17 cellular contexts compared by ENCODE assay signal in the genomic region with DNA sequence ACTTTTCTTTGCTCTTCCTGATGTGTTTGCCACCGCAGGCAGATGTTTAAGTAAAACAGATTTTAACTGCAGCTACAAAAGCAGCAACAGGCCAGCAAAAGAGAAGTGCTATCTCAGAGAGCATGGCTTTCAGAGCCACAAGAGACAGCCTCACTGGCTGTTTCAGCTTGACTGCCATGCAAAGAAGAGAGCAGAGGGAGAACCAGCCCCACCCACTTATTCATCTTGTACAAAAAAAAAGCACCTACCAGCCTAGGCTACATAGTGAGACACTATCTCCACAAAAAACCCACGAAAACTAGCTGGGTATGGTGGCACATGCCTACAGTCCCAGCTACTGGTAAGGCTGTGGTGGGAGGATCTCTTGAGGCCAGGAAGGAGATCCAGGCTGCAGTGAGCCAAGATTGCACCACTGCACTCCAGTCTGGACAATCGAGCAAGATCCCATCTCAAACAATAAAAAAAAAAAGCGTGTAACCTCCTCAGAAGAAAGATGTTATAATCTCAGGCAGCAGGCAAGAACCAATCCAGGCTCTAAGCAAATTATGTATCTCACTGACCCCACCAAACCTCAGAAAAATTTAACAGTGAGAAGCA. TPM values are rescaled to one million over a fixed set of nuclear protein-coding genes. Genes with fewer than 3 reads are reported as not detected.
DNase-seq lines count a peak whose midpoint lies in the region; ATAC-seq and TF ChIP-seq lines count a peak whose summit lies in the region.
"Had no signal": no experiment of that assay in that cellular context is flagged by ENCODE, and none has a peak within 500 bp of the region (broad histone marks: within the 10 kb centered on the region; RNA-seq: fewer than 3 reads in every experiment).

No MANE protein-coding gene starts in this region.

- no peak overlapping the region for H3K4me3 Mint-ChIP-seq in T-helper 2 cell treated with Interferon-gamma antibody and Interleukin-4, amounts not matched to agents 5 μg/mL and 100 μg/mL, for 36 hours
- no peak overlapping the region for H3K4me3 Mint-ChIP-seq in endodermal cell
- no peak overlapping the region for H3K4me3 Mint-ChIP-seq in stimulated activated naive CD8-positive, alpha-beta T cell treated with anti-CD3 and anti-CD28 coated beads, Interleukin-15, Interleukin-2, amounts not matched to agents 100 ng/mL and 50 ng/mL, for 24 hours
- H3K4me3 Mint-ChIP-seq: activated CD8-positive, alpha-beta memory T cell treated with anti-CD3 and anti-CD28 coated beads, Interleukin-2, amount 10 ng/mL, durations not matched to agents 7 days and 5 days had no signal

- H3K4me3 ChIP-seq in cardiac muscle cell (no peak overlapping the region), endodermal cell (ENCODE audit: low read length) (no peak overlapping the region)
- H3K4me3 ChIP-seq: uterus had no signal

- H3K27ac Mint-ChIP-seq in T-helper 2 cell treated with Interferon-gamma antibody and Interleukin-4, amounts not matched to agents 5 μg/mL and 100 μg/mL, for 36 hours, result peak overlapping the region; percentile 39
- H3K27ac Mint-ChIP-seq in endodermal cell, result peak overlapping the region; percentile 2
- peak overlapping the region; percentile 51 for H3K27ac Mint-ChIP-seq in stimulated activated naive CD8-positive, alpha-beta T cell treated with anti-CD3 and anti-CD28 coated beads, Interleukin-15, Interleukin-2, amounts not matched to agents 100 ng/mL and 50 ng/mL, for 24 hours
- H3K27ac Mint-ChIP-seq: activated CD8-positive, alpha-beta memory T cell treated with anti-CD3 and anti-CD28 coated beads, Interleukin-2, amount 10 ng/mL, durations not matched to agents 7 days and 5 days had no signal

- intact Hi-C loops in left cardiac atrium (cut with DNase I), result no loop called here

- peaks cover 44% of the 10 kb centered on the region for H3K36me3 Mint-ChIP-seq in T-helper 2 cell treated with Interferon-gamma antibody and Interleukin-4, amounts not matched to agents 5 μg/mL and 100 μg/mL, for 36 hours (ENCODE audit: low read depth)
- H3K36me3 Mint-ChIP-seq in endodermal cell (ENCODE audit: low read depth), result peaks cover 61% of the 10 kb centered on the region
- peaks cover 50% of the 10 kb centered on the region for H3K36me3 Mint-ChIP-seq in stimulated activated naive CD8-positive, alpha-beta T cell treated with anti-CD3 and anti-CD28 coated beads, Interleukin-15, Interleukin-2, amounts not matched to agents 100 ng/mL and 50 ng/mL, for 24 hours (ENCODE audit: low read depth)

- H3K9me3 ChIP-seq in cardiac muscle cell (ENCODE audit: low read depth), result no peaks in the 10 kb centered on the region
- H3K9me3 ChIP-seq in endodermal cell (ENCODE audit: control insufficient read depth, low read length), result no peaks in the 10 kb centered on the region
- H3K9me3 ChIP-seq: uterus had no signal

- WGBS in endodermal cell (ENCODE audit: insufficient coverage in 1 of 2, insufficient read length in 1 of 2), 2 experiments, result 82 to 95% methylated on average over 3 to 4 of the region's 4 CpGs

- ATAC-seq in left cardiac atrium (no peak), GM21360 (IDR thresholded peaks at IDR 0.05; ENCODE audit: unreplicated experiment) (no peak), GM18505 (IDR thresholded peaks at IDR 0.05; ENCODE audit: unreplicated experiment) (no peak)
- ATAC-seq: activated CD8-positive, alpha-beta memory T cell treated with anti-CD3 and anti-CD28 coated beads, Interleukin-2, amount 10 ng/mL, durations not matched to agents 7 days and 5 days had no signal

- H3K27me3 Mint-ChIP-seq in T-helper 2 cell treated with Interferon-gamma antibody and Interleukin-4, amounts not matched to agents 5 μg/mL and 100 μg/mL, for 36 hours (ENCODE audit: low read depth), result no peaks in the 10 kb centered on the region
- H3K27me3 Mint-ChIP-seq in endodermal cell (ENCODE audit: insufficient read depth), result no peaks in the 10 kb centered on the region
- H3K27me3 Mint-ChIP-seq in stimulated activated naive CD8-positive, alpha-beta T cell treated with anti-CD3 and anti-CD28 coated beads, Interleukin-15, Interleukin-2, amounts not matched to agents 100 ng/mL and 50 ng/mL, for 24 hours, result no peaks in the 10 kb centered on the region
- H3K27me3 Mint-ChIP-seq: activated CD8-positive, alpha-beta memory T cell treated with anti-CD3 and anti-CD28 coated beads, Interleukin-2, amount 10 ng/mL, durations not matched to agents 7 days and 5 days had no signal

- H3K9ac ChIP-seq in endodermal cell (ENCODE audit: extremely low read depth, low read length, poor library complexity, severe bottlenecking), result no peak overlapping the region

- H3K4me1 Mint-ChIP-seq in T-helper 2 cell treated with Interferon-gamma antibody and Interleukin-4, amounts not matched to agents 5 μg/mL and 100 μg/mL, for 36 hours (ENCODE audit: low read depth), result peaks cover 8% of the 10 kb centered on the region
- peaks cover 33% of the 10 kb centered on the region for H3K4me1 Mint-ChIP-seq in endodermal cell
- peaks cover 15% of the 10 kb centered on the region for H3K4me1 Mint-ChIP-seq in stimulated activated naive CD8-positive, alpha-beta T cell treated with anti-CD3 and anti-CD28 coated beads, Interleukin-15, Interleukin-2, amounts not matched to agents 100 ng/mL and 50 ng/mL, for 24 hours (ENCODE audit: low read depth)

- H3K27ac ChIP-seq in cardiac muscle cell (peak overlapping the region; percentile 43), endodermal cell (ENCODE audit: low read depth, low read length) (no peak overlapping the region)
- H3K27ac ChIP-seq: uterus had no signal

- TF ChIP-seq POLR2A in GM18505 (IDR thresholded peaks at IDR 0.05; ENCODE audit: borderline replicate concordance, extremely low read depth, insufficient read depth, insufficient read length), result no peak

- H3K9me3 Mint-ChIP-seq in T-helper 2 cell treated with Interferon-gamma antibody and Interleukin-4, amounts not matched to agents 5 μg/mL and 100 μg/mL, for 36 hours, result no peaks in the 10 kb centered on the region
- H3K9me3 Mint-ChIP-seq in endodermal cell, result no peaks in the 10 kb centered on the region
- H3K9me3 Mint-ChIP-seq in stimulated activated naive CD8-positive, alpha-beta T cell treated with anti-CD3 and anti-CD28 coated beads, Interleukin-15, Interleukin-2, amounts not matched to agents 100 ng/mL and 50 ng/mL, for 24 hours, result no peaks in the 10 kb centered on the region

- peaks cover 36% of the 10 kb centered on the region for H3K36me3 ChIP-seq in cardiac muscle cell
- peaks cover 76% of the 10 kb centered on the region for H3K36me3 ChIP-seq in endodermal cell (ENCODE audit: control insufficient read depth, insufficient read depth, low read length)
- H3K36me3 ChIP-seq: uterus had no signal

- DNase-seq in cardiac muscle cell (ENCODE audit: low read depth in 1 of 2, low spot score in 1 of 2), result no peak
- no peak for DNase-seq in left cardiac atrium
- DNase-seq in T-helper 2 cell treated with Interferon-gamma antibody and Interleukin-4, amounts not matched to agents 5 μg/mL and 100 μg/mL, for 36 hours (ENCODE audit: low spot score), result no peak
- no peak for DNase-seq in endodermal cell
- no peak for DNase-seq in NCI-H2107 (lab: John Stamatoyannopoulos, UW)
- DNase-seq: activated CD8-positive, alpha-beta memory T cell treated with anti-CD3 and anti-CD28 coated beads, Interleukin-2, amount 10 ng/mL, durations not matched to agents 7 days and 5 days; cerebellar nuclear complex; DMS 273 treated with DMSO at 0.1 percent for 48 hours; GOT3; IMR-90; NCI-H1105; NCI-H2171 treated with DMSO at 0.1 percent for 48 hours; uterus had no signal

- H3K4me1 ChIP-seq in cardiac muscle cell (ENCODE audit: low read depth) (no peaks in the 10 kb centered on the region), endodermal cell (ENCODE audit: control insufficient read depth, insufficient read depth, low read length) (peaks cover 7% of the 10 kb centered on the region)
- H3K4me1 ChIP-seq: uterus had no signal

- H3K27me3 ChIP-seq in cardiac muscle cell, result no peaks in the 10 kb centered on the region
- H3K27me3 ChIP-seq in endodermal cell (ENCODE audit: control insufficient read depth, insufficient read depth, low read length, poor library complexity, severe bottlenecking), result no peaks in the 10 kb centered on the region
- H3K27me3 ChIP-seq: uterus had no signal

- TF ChIP-seq CTCF in cardiac muscle cell (IDR thresholded peaks at IDR 0.05; ENCODE audit: low read depth, low read length) (no peak), endodermal cell (conservative IDR thresholded peaks at IDR 0.05) (no peak)

RNA-seq across cellular contexts. Expression of a gene that starts 30.0 kb away (rescaled TPM):
- total RNA-seq in cardiac muscle cell (not detected in 2 replicates), left cardiac atrium (not detected), endodermal cell (not detected)
- not detected in 2 replicates for polyA plus RNA-seq in cardiac muscle cell
- polyA plus RNA-seq in endodermal cell (2013, experiment 1 of 2), result not detected
- polyA plus RNA-seq in endodermal cell (2013, experiment 2 of 2), result not detected
- total RNA-seq: activated CD8-positive, alpha-beta memory T cell treated with anti-CD3 and anti-CD28 coated beads, Interleukin-2, amount 10 ng/mL, durations not matched to agents 7 days and 5 days; IMR-90; osteoblast; uterus had no signal
- polyA plus RNA-seq: IMR-90 had no signal
